Comparison of ENCODE assay signal across 13 cellular contexts in the genomic region with DNA sequence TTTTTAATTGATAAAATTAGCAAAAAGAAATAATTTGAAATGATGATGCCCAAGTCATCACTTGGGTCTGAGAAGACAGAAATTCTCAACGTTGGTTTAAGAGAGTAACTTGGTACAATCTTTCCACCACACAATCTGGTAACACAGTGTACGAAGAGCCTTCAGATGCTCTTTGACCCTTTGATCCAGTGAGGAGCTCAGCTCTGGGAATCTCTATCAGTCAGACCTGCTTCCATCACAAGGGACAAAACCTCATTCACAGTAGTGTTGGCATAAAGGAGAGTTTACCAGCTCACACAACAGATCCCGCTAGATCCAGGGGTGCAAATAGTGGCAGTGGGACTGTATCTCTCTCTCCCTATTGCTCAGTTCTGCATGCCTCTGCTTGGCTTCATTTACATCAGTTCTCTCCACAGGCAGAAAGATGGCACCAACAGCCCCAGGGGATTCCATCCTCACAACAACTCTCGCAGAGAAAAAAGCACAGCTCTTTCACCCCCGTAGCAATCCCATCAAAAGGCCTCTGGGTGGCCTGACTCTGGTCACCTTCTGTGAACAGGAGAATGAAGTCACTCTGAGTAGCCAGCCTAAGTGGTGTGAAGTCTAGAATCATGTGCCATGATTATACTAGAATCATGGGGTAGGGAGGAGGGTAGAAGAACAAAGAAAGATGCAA.
DNase-seq lines count a peak whose midpoint lies in the region; ATAC-seq and TF ChIP-seq lines count a peak whose summit lies in the region.
"Had no signal": no experiment of that assay in that cellular context is flagged by ENCODE, and none has a peak within 500 bp of the region (broad histone marks: within the 10 kb centered on the region; RNA-seq: fewer than 3 reads in every experiment).

No MANE protein-coding gene starts in this region.

- H3K4me3 ChIP-seq in OCI-LY7 (ENCODE audit: low read depth, low read length, poor library complexity, severe bottlenecking) (no peak overlapping the region), fibroblast of lung (replicated peaks in 1 of 4; ENCODE audit: control extremely low read depth in 1 of 4, insufficient read depth in 1 of 4, low read depth in 3 of 4, low read length in 4 of 4) (no peak overlapping the region)
- H3K4me3 ChIP-seq: gastroesophageal sphincter, HAP-1 had no signal

- H3K27ac ChIP-seq in OCI-LY7 (ENCODE audit: low read depth, low read length, poor library complexity, severe bottlenecking) = no peak overlapping the region
- H3K27ac ChIP-seq in fibroblast of lung (ENCODE audit: insufficient read depth, low read length) = no peak overlapping the region
- H3K27ac ChIP-seq: gastroesophageal sphincter had no signal

- CTCF ChIA-PET in OCI-LY7 (lab: Charles Lee; ENCODE audit: unreplicated experiment) = no interaction called here

- H3K79me2 ChIP-seq in OCI-LY7 (ENCODE audit: insufficient read depth, low read depth, low read length) (no peaks in the 10 kb centered on the region), fibroblast of lung (ENCODE audit: control insufficient read depth, insufficient read depth, low read length) (no peaks in the 10 kb centered on the region)

- H3K4me1 ChIP-seq in OCI-LY7 (ENCODE audit: insufficient read depth, low read length, poor library complexity, severe bottlenecking) (peaks cover 57% of the 10 kb centered on the region), fibroblast of lung (ENCODE audit: control insufficient read depth, extremely low read depth, insufficient read depth, low read length) (no peaks in the 10 kb centered on the region)
- H3K4me1 ChIP-seq: gastroesophageal sphincter had no signal

- H2AFZ ChIP-seq in OCI-LY7 (ENCODE audit: low read length) (peak overlapping the region; percentile 27; the same call in 1 of the 2 replicates), fibroblast of lung (ENCODE audit: low read length) (peak overlapping the region; percentile 30)

- H3K27me3 ChIP-seq in fibroblast of lung (ENCODE audit: control insufficient read depth, insufficient read depth, low read length) = no peaks in the 10 kb centered on the region
- H3K27me3 ChIP-seq: gastroesophageal sphincter had no signal

- no TSS peak for BruUV-seq in OCI-LY7 (replicated peaks; lab: Mats Ljungman, UMichigan)

- no peaks in the 10 kb centered on the region for H3K36me3 Mint-ChIP-seq in stimulated activated naive B cell treated with anti-CD40 and anti-IgM and Interleukin-4, amounts not matched to agents 10 μg/mL and 1 μg/mL and 100 μg/mL, for 72 hours
- H3K36me3 Mint-ChIP-seq: memory B cell had no signal

- no peaks in the 10 kb centered on the region for H3K9me2 ChIP-seq in OCI-LY7 (ENCODE audit: insufficient read depth, low read length)

- DNase-seq in NCI-H82 (lab: John Stamatoyannopoulos, UW) (peak; percentile 41), NCI-H82 treated with DMSO at 0.1 percent for 48 hours (lab: John Stamatoyannopoulos, UW; ENCODE audit: unreplicated experiment) (no peak), OCI-LY7 (ENCODE audit: low spot score) (peak; percentile 53), fibroblast of lung (ENCODE audit: low read depth in 2 of 2) (no peak), GM19240 (ENCODE audit: insufficient read length, low spot score) (no peak)
- DNase-seq in stimulated activated naive B cell treated with anti-CD40 and anti-IgM and Interleukin-4, amounts not matched to agents 10 μg/mL and 1 μg/mL and 100 μg/mL, for 72 hours = no peak
- DNase-seq: activated CD4-positive, alpha-beta T cell treated with anti-CD3 and anti-CD28 coated beads, Interleukin-2, amount 10 ng/mL, durations not matched to agents 24 days and 14 days; activated naive CD4-positive, alpha-beta T cell treated with Interleukin-2 at 50 U/mL for 16 hours had no signal

- H3K9me3 ChIP-seq in OCI-LY7 (ENCODE audit: low read length) (no peaks in the 10 kb centered on the region), fibroblast of lung (ENCODE audit: control insufficient read depth, insufficient read depth, low read depth, low read length) (no peaks in the 10 kb centered on the region)
- H3K9me3 ChIP-seq: gastroesophageal sphincter, HAP-1 had no signal

- intact Hi-C loops in OCI-LY7 (cut with micrococcal nuclease; ENCODE audit: unreplicated experiment) = no loop called here

- H3K9ac ChIP-seq in fibroblast of lung (ENCODE audit: insufficient read depth, low read length) = no peak overlapping the region

- no peaks in the 10 kb centered on the region for H3K36me3 ChIP-seq in OCI-LY7 (ENCODE audit: insufficient read depth, low read length)
- no peaks in the 10 kb centered on the region for H3K36me3 ChIP-seq in fibroblast of lung (ENCODE audit: control insufficient read depth, insufficient read depth, low read length)
- H3K36me3 ChIP-seq: gastroesophageal sphincter, HAP-1 had no signal

- POLR2A ChIA-PET in OCI-LY7 (lab: Charles Lee) = interaction anchor here (0.5 to 1.9 kb wide), 5 partner anchors 11 to 362 kb away, joined by 3 to 11 read pairs (median 3); no protein-coding TSS in a partner anchor

- H3K4me2 ChIP-seq in OCI-LY7 (ENCODE audit: low read length) (no peak overlapping the region), fibroblast of lung (ENCODE audit: extremely low read depth, insufficient read depth, low read length) (no peak overlapping the region)

- peaks cover 0 to 2% of the 10 kb centered on the region in 2 donors for H3K9me3 Mint-ChIP-seq in stimulated activated naive B cell treated with anti-CD40 and anti-IgM and Interleukin-4, amounts not matched to agents 10 μg/mL and 1 μg/mL and 100 μg/mL, for 72 hours
- H3K9me3 Mint-ChIP-seq: activated CD4-positive, alpha-beta T cell treated with anti-CD3 and anti-CD28 coated beads, Interleukin-2, amount 10 ng/mL, durations not matched to agents 24 days and 14 days; memory B cell had no signal

- H3K27ac Mint-ChIP-seq in stimulated activated naive B cell treated with anti-CD40 and anti-IgM and Interleukin-4, amounts not matched to agents 10 μg/mL and 1 μg/mL and 100 μg/mL, for 72 hours = no peak overlapping the region
- H3K27ac Mint-ChIP-seq: activated CD4-positive, alpha-beta T cell treated with anti-CD3 and anti-CD28 coated beads, Interleukin-2, amount 10 ng/mL, durations not matched to agents 24 days and 14 days; memory B cell had no signal

- H3K4me1 Mint-ChIP-seq in stimulated activated naive B cell treated with anti-CD40 and anti-IgM and Interleukin-4, amounts not matched to agents 10 μg/mL and 1 μg/mL and 100 μg/mL, for 72 hours = peaks cover 17 to 37% of the 10 kb centered on the region in 2 donors

- no peaks in the 10 kb centered on the region for H3K27me3 Mint-ChIP-seq in stimulated activated naive B cell treated with anti-CD40 and anti-IgM and Interleukin-4, amounts not matched to agents 10 μg/mL and 1 μg/mL and 100 μg/mL, for 72 hours
- H3K27me3 Mint-ChIP-seq: memory B cell had no signal

- H3K4me3 Mint-ChIP-seq in stimulated activated naive B cell treated with anti-CD40 and anti-IgM and Interleukin-4, amounts not matched to agents 10 μg/mL and 1 μg/mL and 100 μg/mL, for 72 hours = no peak overlapping the region
- H3K4me3 Mint-ChIP-seq: activated CD4-positive, alpha-beta T cell treated with anti-CD3 and anti-CD28 coated beads, Interleukin-2, amount 10 ng/mL, durations not matched to agents 24 days and 14 days; memory B cell had no signal

- ATAC-seq in stimulated activated naive B cell treated with anti-CD40 and anti-IgM and Interleukin-4, amounts not matched to agents 10 μg/mL and 1 μg/mL and 100 μg/mL, for 72 hours (replicated peaks) = peak; percentile 50 to 55
- ATAC-seq in GM21619 (IDR thresholded peaks at IDR 0.05; ENCODE audit: unreplicated experiment) = no peak
- no peak for ATAC-seq in GM18907 (IDR thresholded peaks at IDR 0.05; ENCODE audit: unreplicated experiment)
- ATAC-seq: gastroesophageal sphincter had no signal

- H4K20me1 ChIP-seq in OCI-LY7 (ENCODE audit: insufficient read depth, low read length) = no peaks in the 10 kb centered on the region
- no peaks in the 10 kb centered on the region for H4K20me1 ChIP-seq in fibroblast of lung (ENCODE audit: control insufficient read depth, extremely low read depth, insufficient read depth, low read length)

- TF ChIP-seq CTCF in OCI-LY7 (conservative IDR thresholded peaks at IDR 0.05; ENCODE audit: low read length) (peak; percentile 61), fibroblast of lung (conservative IDR thresholded peaks at IDR 0.05 in 1 of 2, IDR thresholded peaks at IDR 0.05 in 1 of 2; ENCODE audit: low read depth in 1 of 2, low read length in 2 of 2) (no peak)

Comparison
In these comparisons a context has a peak if more than half of its experiments do, and no peak if none do; other contexts are left out.
1. DNase-seq: peak in NCI-H82 (single experiment) and OCI-LY7 (single experiment); none in NCI-H82 treated with DMSO at 0.1 percent for 48 hours (single experiment), fibroblast of lung (0 of 2), stimulated activated naive B cell treated with anti-CD40 and anti-IgM and Interleukin-4, amounts not matched to agents 10 μg/mL and 1 μg/mL and 100 μg/mL, for 72 hours (single experiment) and GM19240 (single experiment).
2. ATAC-seq: peak in stimulated activated naive B cell treated with anti-CD40 and anti-IgM and Interleukin-4, amounts not matched to agents 10 μg/mL and 1 μg/mL and 100 μg/mL, for 72 hours (2 of 2); none in GM21619 (single experiment) and GM18907 (single experiment).